In genomic region chr15:42731461-42731860, GRCh38 we compare ENCODE assay signal across 17 cellular contexts.
"Had no signal": no experiment of that assay in that cellular context is flagged by ENCODE, and none has a peak within 500 bp of the region (broad histone marks: within the 10 kb centered on the region; RNA-seq: fewer than 3 reads in every experiment).

No MANE protein-coding gene starts in this region.

- H3K4me3 Mint-ChIP-seq: endodermal cell; naive thymus-derived CD4-positive, alpha-beta T cell had no signal

- H3K9me3 Mint-ChIP-seq: endodermal cell; naive thymus-derived CD4-positive, alpha-beta T cell had no signal

- DNase-seq: effector CD4-positive, alpha-beta T cell; endodermal cell; foreskin melanocyte; heart left ventricle; hypothalamus; kidney glomerular epithelial cell; mammary epithelial cell; naive thymus-derived CD4-positive, alpha-beta T cell; occipital lobe; small intestine; stimulated activated CD4-positive, alpha-beta T cell treated with anti-CD3 and anti-CD28 coated beads, Interleukin-12 subunit alpha, Interleukin-12 subunit beta, amount 100 ng/mL, for 4 hours; stimulated activated naive CD4-positive, alpha-beta T cell treated with Interleukin-2 at 50 U/mL for 16 hours; upper lobe of right lung had no signal

- H3K27me3 Mint-ChIP-seq: naive thymus-derived CD4-positive, alpha-beta T cell had no signal

- H3K4me3 ChIP-seq: coronary artery, heart left ventricle, right atrium auricular region, tibial artery, upper lobe of right lung, vagina had no signal

- H3K27ac Mint-ChIP-seq: endodermal cell had no signal

- ATAC-seq: heart left ventricle; naive thymus-derived CD4-positive, alpha-beta T cell; upper lobe of right lung had no signal

- H3K27me3 ChIP-seq: heart left ventricle, right atrium auricular region, tibial artery, upper lobe of right lung, vagina had no signal

- H3K27ac ChIP-seq: coronary artery, heart left ventricle, right atrium auricular region, tibial artery, upper lobe of right lung, vagina had no signal

- H3K9me3 ChIP-seq: heart left ventricle, right atrium auricular region, tibial artery, upper lobe of right lung, vagina had no signal
